ENCODE assay signal across 8 cellular contexts in genomic region chrX:1535241-1536041, GRCh38. TPM values are rescaled to one million over a fixed set of nuclear protein-coding genes. Genes with fewer than 3 reads are reported as not detected.
DNase-seq lines count a peak whose midpoint lies in the region; ATAC-seq and TF ChIP-seq lines count a peak whose summit lies in the region.

No MANE protein-coding gene starts in this region.

- POLR2A ChIA-PET in activated B cell treated with CpG ODN at 0.5 μM for 24 hours (lab: Charles Lee), result no interaction called here

- peaks cover 0 to 14% (median 0%) of the 10 kb centered on the region in 9 donors for H3K4me1 ChIP-seq in heart right ventricle
- H3K4me1 ChIP-seq in testis, result peaks cover 3% of the 10 kb centered on the region

- peak; percentile 79 for DNase-seq in GM06990 (ENCODE audit: extremely low read depth, insufficient read length)
- DNase-seq in activated B cell treated with CpG ODN at 0.5 μM for 24 hours, result peak; percentile 51
- no peak for DNase-seq in heart right ventricle
- peak; percentile 47 for DNase-seq in testis
- DNase-seq in glutamatergic neuron, result no peak
- DNase-seq in GM10266 (ENCODE audit: extremely low spot score), result no peak

- CTCF ChIA-PET in activated B cell treated with CpG ODN at 0.5 μM for 24 hours (lab: Charles Lee), result no interaction called here

- peak; percentile 30 for ATAC-seq in HG03097 (IDR thresholded peaks at IDR 0.05; ENCODE audit: low FRiP score, unreplicated experiment)
- ATAC-seq in activated B cell treated with CpG ODN at 0.5 μM for 24 hours (ENCODE audit: low read depth), result peak; percentile 19
- ATAC-seq in heart right ventricle, result peak in 4 of 8 donors; percentile 23 to 45 (median 42)
- ATAC-seq in GM19035 (IDR thresholded peaks at IDR 0.05; ENCODE audit: unreplicated experiment), result no peak

- H3K4me3 Mint-ChIP-seq in activated B cell treated with CpG ODN at 0.5 μM for 24 hours (peak overlapping the region; percentile 98), glutamatergic neuron (ENCODE audit: unreplicated experiment) (no peak overlapping the region)

- TF ChIP-seq CTCF in GM06990 (IDR thresholded peaks at IDR 0.05; ENCODE audit: insufficient read depth, low read length, poor library complexity, severe bottlenecking) (no peak), activated B cell treated with CpG ODN at 0.5 μM for 24 hours (IDR thresholded peaks at IDR 0.05) (no peak), heart right ventricle (IDR thresholded peaks at IDR 0.05) (no peak), testis (IDR thresholded peaks at IDR 0.05) (no peak), glutamatergic neuron (IDR thresholded peaks at IDR 0.05; ENCODE audit: partially characterized antibody, unreplicated experiment) (no peak), GM10266 (IDR thresholded peaks at IDR 0.05; ENCODE audit: control insufficient read depth, insufficient read depth, low read depth, missing control alignments) (no peak)

- peaks cover 30% of the 10 kb centered on the region for H3K36me3 Mint-ChIP-seq in activated B cell treated with CpG ODN at 0.5 μM for 24 hours (ENCODE audit: low read depth)
- H3K36me3 Mint-ChIP-seq in glutamatergic neuron (ENCODE audit: unreplicated experiment), result no peaks in the 10 kb centered on the region

- peak overlapping the region; percentile 99 for H3K4me3 ChIP-seq in GM06990 (replicated peaks; ENCODE audit: low read depth, low read length)
- H3K4me3 ChIP-seq in heart right ventricle, result peak overlapping the region in 9 of 10 donors; percentile 24 to 63 (median 53)
- no peak overlapping the region for H3K4me3 ChIP-seq in testis

- H3K9me3 Mint-ChIP-seq in activated B cell treated with CpG ODN at 0.5 μM for 24 hours, result no peaks in the 10 kb centered on the region
- peaks cover 1% of the 10 kb centered on the region for H3K9me3 Mint-ChIP-seq in glutamatergic neuron (ENCODE audit: unreplicated experiment)

- intact Hi-C loops in activated B cell treated with CpG ODN at 0.5 μM for 24 hours (cut with micrococcal nuclease) (loop anchor here (1.0 to 10.0 kb wide), 4 partner anchors 14 to 1069 kb away; partner anchors contain the start of gene AKAP17A), heart right ventricle (cut with DNase I) (loop anchor here in 1 of 10 donors (5.0 kb wide), 1 partner anchor 33 kb away; no protein-coding TSS in a partner anchor), testis (cut with DNase I; ENCODE audit: low total_unique reads) (no loop called here)

- H3K27ac Mint-ChIP-seq in activated B cell treated with CpG ODN at 0.5 μM for 24 hours (peak overlapping the region; percentile 96), glutamatergic neuron (ENCODE audit: unreplicated experiment) (no peak overlapping the region)

- H3K4me1 Mint-ChIP-seq in activated B cell treated with CpG ODN at 0.5 μM for 24 hours (peaks cover 20% of the 10 kb centered on the region), glutamatergic neuron (ENCODE audit: low read depth, unreplicated experiment) (no peaks in the 10 kb centered on the region)

- TF ChIP-seq POLR2A in testis (IDR thresholded peaks at IDR 0.05), result no peak

- H3K27ac ChIP-seq in heart right ventricle (peak overlapping the region in 7 of 10 donors; percentile 25 to 89 (median 71)), testis (no peak overlapping the region)

- peaks cover 7% of the 10 kb centered on the region for H3K36me3 ChIP-seq in GM06990 (ENCODE audit: control insufficient read depth, insufficient read depth, low read length)
- no peaks in the 10 kb centered on the region for H3K36me3 ChIP-seq in heart right ventricle
- H3K36me3 ChIP-seq in testis (ENCODE audit: low read depth, missing control alignments), result no peaks in the 10 kb centered on the region

- H3K27me3 ChIP-seq in GM06990 (replicated peaks; ENCODE audit: control insufficient read depth, insufficient read depth, low read length) (no peaks in the 10 kb centered on the region), heart right ventricle (peaks cover 0 to 7% (median 0%) of the 10 kb centered on the region in 7 donors), testis (no peaks in the 10 kb centered on the region)

- H3K27me3 Mint-ChIP-seq in activated B cell treated with CpG ODN at 0.5 μM for 24 hours (no peaks in the 10 kb centered on the region), glutamatergic neuron (ENCODE audit: unreplicated experiment) (peaks cover 2% of the 10 kb centered on the region)

- H3K9me3 ChIP-seq in heart right ventricle (no peaks in the 10 kb centered on the region), testis (no peaks in the 10 kb centered on the region)

- WGBS in heart right ventricle, 2 donors, result 77 to 79% methylated on average over 33 of the region's 33 CpGs
- WGBS in testis, 2 donors, result 36 to 49% methylated on average over 33 of the region's 33 CpGs

RNA-seq across cellular contexts. Expression of gene P2RY8, which starts 1.5 kb away (rescaled TPM):
- total RNA-seq in activated B cell treated with CpG ODN at 0.5 μM for 24 hours (315 and 332 TPM in 2 replicates), heart right ventricle (1 to 10 TPM; 1.2 to 6.7 (median 4.1) TPM), testis (under 1 TPM; 0.24 to 0.50 TPM), glutamatergic neuron (ENCODE audit: unreplicated experiment) (2.3 TPM)
- polyA plus RNA-seq in heart right ventricle (1 to 10 TPM; 1.0 to 3.2 TPM), testis (ENCODE audit: insufficient read depth, low read depth, low replicate concordance) (1.1 TPM)

RNA-seq across cellular contexts. Expression of gene AKAP17A, which starts 56.0 kb away (rescaled TPM):
- total RNA-seq in activated B cell treated with CpG ODN at 0.5 μM for 24 hours (75.7 and 84.7 TPM in 2 replicates), heart right ventricle (10 to 100 TPM; 12.2 to 20.3 (median 15.8) TPM), testis (100 to 1,000 TPM; 108 to 113 TPM), glutamatergic neuron (ENCODE audit: unreplicated experiment) (30.8 TPM)
- polyA plus RNA-seq in heart right ventricle (10 to 100 TPM; 21.1 to 35.6 TPM), testis (ENCODE audit: insufficient read depth, low read depth, low replicate concordance) (39.7 TPM)

Comparison
In these comparisons a context has a peak if more than half of its experiments do, and no peak if none do; other contexts are left out.
1. DNase-seq: peak in GM06990 (single experiment), activated B cell treated with CpG ODN at 0.5 μM for 24 hours (single experiment) and testis (single experiment); none in heart right ventricle (0 of 2), glutamatergic neuron (single experiment) and GM10266 (single experiment).
2. H3K4me3 ChIP-seq: peak in GM06990 (single experiment) and heart right ventricle (9 of 10); none in testis (0 of 2).
3. H3K27ac ChIP-seq: peak in heart right ventricle (7 of 10); none in testis (0 of 2).
4. RNA of gene P2RY8, which starts 1.5 kb away (total RNA-seq): 315 to 332 TPM in activated B cell treated with CpG ODN at 0.5 μM for 24 hours; 1.2 to 6.7 TPM in heart right ventricle, 2.3 TPM in glutamatergic neuron (single experiment) and 0.24 to 0.50 TPM in testis; every median in the first group is over 10 times any median in the second.